15 cellular contexts compared by ENCODE assay signal in genomic region chr19:30304540-30304939, GRCh38.
DNase-seq lines count a peak whose midpoint lies in the region; ATAC-seq lines count a peak whose summit lies in the region.
"Had no signal": no experiment of that assay in that cellular context is flagged by ENCODE, and none has a peak within 500 bp of the region (broad histone marks: within the 10 kb centered on the region; RNA-seq: fewer than 3 reads in every experiment).

No MANE protein-coding gene starts in this region.

- H3K36me3 Mint-ChIP-seq in stimulated activated effector memory CD8-positive, alpha-beta T cell treated with anti-CD3 and anti-CD28 coated beads, Interleukin-12 subunit alpha, Interleukin-12 subunit beta, amount 100 ng/mL, for 72 hours, result no peaks in the 10 kb centered on the region
- H3K36me3 Mint-ChIP-seq: CD8-positive, alpha-beta T cell had no signal

- H3K4me3 Mint-ChIP-seq in stimulated activated effector memory CD8-positive, alpha-beta T cell treated with anti-CD3 and anti-CD28 coated beads, Interleukin-12 subunit alpha, Interleukin-12 subunit beta, amount 100 ng/mL, for 72 hours, result no peak overlapping the region
- H3K4me3 Mint-ChIP-seq: B cell; CD4-positive, alpha-beta T cell; CD8-positive, alpha-beta T cell had no signal

- no peaks in the 10 kb centered on the region for H3K4me1 Mint-ChIP-seq in stimulated activated effector memory CD8-positive, alpha-beta T cell treated with anti-CD3 and anti-CD28 coated beads, Interleukin-12 subunit alpha, Interleukin-12 subunit beta, amount 100 ng/mL, for 72 hours
- H3K4me1 Mint-ChIP-seq: B cell had no signal

- peak; percentile 19 for DNase-seq in NCI-H82 (lab: John Stamatoyannopoulos, UW)
- DNase-seq in NCI-H82 treated with DMSO at 0.1 percent for 48 hours (lab: John Stamatoyannopoulos, UW; ENCODE audit: unreplicated experiment), result no peak
- peak; percentile 65 for DNase-seq in mesenteric fat pad (ENCODE audit: low spot score)
- DNase-seq in stimulated activated effector memory CD8-positive, alpha-beta T cell treated with anti-CD3 and anti-CD28 coated beads, Interleukin-12 subunit alpha, Interleukin-12 subunit beta, amount 100 ng/mL, for 72 hours (ENCODE audit: low spot score in 2 of 2), result no peak
- no peak for DNase-seq in islet precursor cell
- DNase-seq in UCSD-AML1 (lab: John Stamatoyannopoulos, UW; ENCODE audit: unreplicated experiment), result no peak
- DNase-seq: AML-193; Caco-2; Calu3; CD4-positive, alpha-beta T cell; CD8-positive, alpha-beta T cell; DMS79 treated with DMSO at 0.1 percent for 48 hours; GF-D8 had no signal

- H3K27ac Mint-ChIP-seq in stimulated activated effector memory CD8-positive, alpha-beta T cell treated with anti-CD3 and anti-CD28 coated beads, Interleukin-12 subunit alpha, Interleukin-12 subunit beta, amount 100 ng/mL, for 72 hours, result no peak overlapping the region
- H3K27ac Mint-ChIP-seq: B cell; CD4-positive, alpha-beta T cell; CD8-positive, alpha-beta T cell had no signal

- peak; percentile 6 for ATAC-seq in stimulated activated effector memory CD8-positive, alpha-beta T cell treated with anti-CD3 and anti-CD28 coated beads, Interleukin-12 subunit alpha, Interleukin-12 subunit beta, amount 100 ng/mL, for 72 hours
- no peak for ATAC-seq in esophagus mucosa
- ATAC-seq: CD8-positive, alpha-beta T cell had no signal

- H3K9me3 Mint-ChIP-seq in stimulated activated effector memory CD8-positive, alpha-beta T cell treated with anti-CD3 and anti-CD28 coated beads, Interleukin-12 subunit alpha, Interleukin-12 subunit beta, amount 100 ng/mL, for 72 hours, result peaks cover 3% of the 10 kb centered on the region
- H3K9me3 Mint-ChIP-seq: CD4-positive, alpha-beta T cell; CD8-positive, alpha-beta T cell had no signal

Comparison
In these comparisons a context has a peak if more than half of its experiments do, and no peak if none do; other contexts are left out.
1. DNase-seq: peak in NCI-H82 (single experiment) and mesenteric fat pad (single experiment); none in NCI-H82 treated with DMSO at 0.1 percent for 48 hours (single experiment), stimulated activated effector memory CD8-positive, alpha-beta T cell treated with anti-CD3 and anti-CD28 coated beads, Interleukin-12 subunit alpha, Interleukin-12 subunit beta, amount 100 ng/mL, for 72 hours (0 of 2), islet precursor cell (single experiment) and UCSD-AML1 (single experiment).